Comparison of ENCODE assay signal across 8 cellular contexts in the genomic region with DNA sequence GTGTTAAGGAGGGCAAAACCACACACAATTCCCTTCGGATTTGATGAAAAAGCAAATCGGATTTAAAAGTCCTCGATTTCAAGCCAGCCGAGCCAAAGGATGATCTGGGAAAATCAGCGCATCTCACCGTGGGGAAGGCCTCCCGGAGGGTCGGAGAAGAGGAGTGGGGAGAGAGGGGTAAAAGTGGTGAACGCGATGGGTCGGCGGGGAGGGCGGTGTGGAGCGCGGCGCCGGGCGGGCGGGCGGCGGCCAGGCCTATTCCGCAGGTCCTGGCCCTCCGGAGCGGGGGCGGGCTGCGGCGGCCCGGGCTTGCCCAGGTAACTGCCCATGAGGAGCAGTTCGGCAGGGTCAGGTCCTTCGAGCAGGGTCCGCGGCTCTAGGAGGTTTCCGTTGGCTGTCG. TPM values are rescaled to one million over a fixed set of nuclear protein-coding genes. Genes with fewer than 3 reads are reported as not detected.
A peak's percentile ranks its signal among the peaks of the same experiment; 100 is the strongest.
DNase-seq lines count a peak whose midpoint lies in the region; ATAC-seq, FAIRE-seq and TF ChIP-seq lines count a peak whose summit lies in the region.
"Not testable (repeated sequence)": the region's sequence is repeated elsewhere in the genome, so short reads cannot be mapped to it uniquely, and the experiment has no call there.

No MANE protein-coding gene starts in this region.

- H2BK5ac ChIP-seq in neuronal stem cell (ENCODE audit: low read length), result not testable (repeated sequence)

- not testable (repeated sequence) for H3K4me3 ChIP-seq in MG63
- H3K4me3 ChIP-seq in bronchial epithelial cell (ENCODE audit: low read depth, low read length) (peak overlapping the region; percentile 44), right atrium auricular region (peak overlapping the region; percentile 52 to 58), neuronal stem cell (ENCODE audit: low read length in 2 of 2) (peak overlapping the region; percentile 61 to 82), upper lobe of right lung (peak overlapping the region; percentile 66)

- peak overlapping the region; percentile 54 for H3K4me2 ChIP-seq in neuronal stem cell (ENCODE audit: insufficient read depth, low read length, poor library complexity, severe bottlenecking)

- peak overlapping the region; percentile 51 to 84 for H3K27ac ChIP-seq in right atrium auricular region
- H3K27ac ChIP-seq in neuronal stem cell (replicated peaks; ENCODE audit: low read length), result not testable (repeated sequence)
- H3K27ac ChIP-seq in upper lobe of right lung, result peak overlapping the region; percentile 90

- intact Hi-C loops in activated CD4-positive, alpha-beta T cell treated with anti-CD3 and anti-CD28 coated beads for 36 hours (cut with DNase I, micrococcal nuclease); upper lobe of right lung (cut with DNase I): not testable (repeated sequence)

- not testable (repeated sequence) for H3K9me3 ChIP-seq in MG63; right atrium auricular region; neuronal stem cell (replicated peaks in 1 of 2; ENCODE audit: control insufficient read depth in 2 of 2, insufficient read depth in 1 of 2, low read depth in 1 of 2, low read length in 2 of 2); upper lobe of right lung

- H3K4me1 Mint-ChIP-seq in activated CD4-positive, alpha-beta T cell treated with anti-CD3 and anti-CD28 coated beads for 36 hours, result peaks cover 10% of the 10 kb centered on the region

- TF ChIP-seq CTCF in bronchial epithelial cell (IDR thresholded peaks at IDR 0.05; ENCODE audit: insufficient read depth, low read length, severe bottlenecking); right atrium auricular region (IDR thresholded peaks at IDR 0.05); upper lobe of right lung (IDR thresholded peaks at IDR 0.05): not testable (repeated sequence)

- FAIRE-seq in bronchial epithelial cell (lab: Jason Lieb, UNC), result not testable (repeated sequence)

- peak overlapping the region; percentile 83 for H3K4me3 Mint-ChIP-seq in activated CD4-positive, alpha-beta T cell treated with anti-CD3 and anti-CD28 coated beads for 36 hours

- not testable (repeated sequence) for H3K4me1 ChIP-seq in right atrium auricular region; neuronal stem cell (ENCODE audit: control insufficient read depth in 2 of 2, insufficient read depth in 1 of 2, low read depth in 1 of 2, low read length in 2 of 2); upper lobe of right lung

- H3K36me3 ChIP-seq in MG63; bronchial epithelial cell (ENCODE audit: control insufficient read depth, insufficient read depth, low read length); right atrium auricular region; neuronal stem cell (replicated peaks in 1 of 2; ENCODE audit: control insufficient read depth in 2 of 2, insufficient read depth in 2 of 2, low read length in 2 of 2); upper lobe of right lung: not testable (repeated sequence)

- H3K79me1 ChIP-seq in neuronal stem cell (ENCODE audit: low read depth, low read length), result not testable (repeated sequence)

- not testable (repeated sequence) for H3K14ac ChIP-seq in neuronal stem cell (ENCODE audit: low read length)

- H3K36me3 Mint-ChIP-seq in activated CD4-positive, alpha-beta T cell treated with anti-CD3 and anti-CD28 coated beads for 36 hours (ENCODE audit: low read depth), result not testable (repeated sequence)

- H2BK15ac ChIP-seq in neuronal stem cell (ENCODE audit: low read length), result not testable (repeated sequence)

- not testable (repeated sequence) for H3K27me3 Mint-ChIP-seq in activated CD4-positive, alpha-beta T cell treated with anti-CD3 and anti-CD28 coated beads for 36 hours

- WGBS in neuronal stem cell (ENCODE audit: extremely low coverage in 2 of 2, insufficient read length in 2 of 2, insufficient replicate concordance in 1 of 2), 2 donors, result no CpG with 5 or more reads among the region's 34 CpGs

- H3K4ac ChIP-seq in neuronal stem cell (ENCODE audit: low read length), result not testable (repeated sequence)

- POLR2A ChIA-PET in activated CD4-positive, alpha-beta T cell treated with anti-CD3 and anti-CD28 coated beads for 36 hours (lab: Charles Lee), result not testable (repeated sequence)

- H3K27ac Mint-ChIP-seq in activated CD4-positive, alpha-beta T cell treated with anti-CD3 and anti-CD28 coated beads for 36 hours, result peak overlapping the region; percentile 92

- H2AK5ac ChIP-seq in neuronal stem cell (ENCODE audit: low read depth, low read length), result not testable (repeated sequence)

- not testable (repeated sequence) for H3K18ac ChIP-seq in neuronal stem cell (ENCODE audit: low read length)

- not testable (repeated sequence) for H2BK12ac ChIP-seq in neuronal stem cell (ENCODE audit: low read length)

- H3K23ac ChIP-seq in neuronal stem cell (ENCODE audit: low read depth, low read length, poor library complexity), result peak overlapping the region; percentile 65

- H2AFZ ChIP-seq in neuronal stem cell (ENCODE audit: low read length), result peak overlapping the region; percentile 45

- H2BK120ac ChIP-seq in neuronal stem cell (ENCODE audit: low read depth, low read length), result not testable (repeated sequence)

- DNase-seq in MG63, result peak; percentile 6
- peak; percentile 54 for DNase-seq in activated CD4-positive, alpha-beta T cell treated with anti-CD3 and anti-CD28 coated beads for 36 hours
- not testable (repeated sequence) for DNase-seq in bronchial epithelial cell (ENCODE audit: low read depth); right atrium auricular region (ENCODE audit: low spot score); neuronal stem cell (ENCODE audit: low spot score)
- DNase-seq in upper lobe of right lung, result peak; percentile 71

- H3K27me3 ChIP-seq in MG63; bronchial epithelial cell (ENCODE audit: control insufficient read depth, insufficient read depth, low read length); right atrium auricular region; neuronal stem cell (ENCODE audit: control insufficient read depth in 3 of 3, insufficient read depth in 3 of 3, low read depth in 1 of 3, low read length in 3 of 3); upper lobe of right lung: not testable (repeated sequence)

- ATAC-seq in GM18520 (IDR thresholded peaks at IDR 0.05; ENCODE audit: unreplicated experiment) (peak; percentile 23), HG02852 (IDR thresholded peaks at IDR 0.05; ENCODE audit: unreplicated experiment) (peak; percentile 38), upper lobe of right lung (peak; percentile 82)
- peak; percentile 58 for ATAC-seq in activated CD4-positive, alpha-beta T cell treated with anti-CD3 and anti-CD28 coated beads for 36 hours

- not testable (repeated sequence) for H3K9me3 Mint-ChIP-seq in activated CD4-positive, alpha-beta T cell treated with anti-CD3 and anti-CD28 coated beads for 36 hours (ENCODE audit: low read depth)

- not testable (repeated sequence) for H4K8ac ChIP-seq in neuronal stem cell (ENCODE audit: low read depth, low read length)

- CTCF ChIA-PET in activated CD4-positive, alpha-beta T cell treated with anti-CD3 and anti-CD28 coated beads for 36 hours (lab: Charles Lee), result not testable (repeated sequence)

- peak overlapping the region; percentile 84 for H3K9ac ChIP-seq in neuronal stem cell (ENCODE audit: low read depth, low read length, poor library complexity)

- H4K91ac ChIP-seq in neuronal stem cell (ENCODE audit: low read depth, low read length, poor library complexity), result not testable (repeated sequence)

RNA-seq across cellular contexts. Expression of a gene that starts 0.5 kb away (rescaled TPM):
- 0.23 TPM in 1 of 2 replicates, not detected in the other for total RNA-seq in MG63 (2014; rRNA removed; shearing (Covaris generic); ENCODE audit: low replicate concordance)
- 1 to 10 TPM; 9.0 to 9.9 TPM for total RNA-seq in activated CD4-positive, alpha-beta T cell treated with anti-CD3 and anti-CD28 coated beads for 36 hours
- total RNA-seq in bronchial epithelial cell (2.2 and 2.6 TPM in 2 replicates), right atrium auricular region (10 to 100 TPM in 1 of 2 donors, 1 to 10 TPM in 1; 2.2 to 10.1 TPM), upper lobe of right lung (12.0 TPM)
- polyA plus RNA-seq in neuronal stem cell (2013, experiment 1 of 2), result 12.4 TPM
- 12.6 TPM for polyA plus RNA-seq in neuronal stem cell (2013, experiment 2 of 2)

Comparison
In these comparisons a context has a peak if more than half of its experiments do, and no peak if none do; other contexts are left out.
1. ATAC-seq: peak in every context shown above with its lines; median percentile 82 in upper lobe of right lung; 58 in activated CD4-positive, alpha-beta T cell treated with anti-CD3 and anti-CD28 coated beads for 36 hours; 38 in HG02852; 23 in GM18520.